12 cellular contexts compared by ENCODE assay signal in genomic region chr1:15344380-15344779, GRCh38.
"Had no signal": no experiment of that assay in that cellular context is flagged by ENCODE, and none has a peak within 500 bp of the region (broad histone marks: within the 10 kb centered on the region; RNA-seq: fewer than 3 reads in every experiment).

No MANE protein-coding gene starts in this region.

- H3K27ac ChIP-seq: cardiac muscle cell, colonic mucosa, hepatocyte, lower lobe of right lung had no signal

- H3K4me3 ChIP-seq: cardiac muscle cell, colonic mucosa, gastrocnemius medialis, hepatocyte, lower lobe of right lung, stomach had no signal

- ATAC-seq: activated T-cell treated with anti-CD3 and anti-CD28 coated beads, Interleukin-2, amount 50 U/mL, for 72 hours; gastrocnemius medialis; SK-N-SH treated with all-trans-retinoic acid at 6 μM for 48 hours had no signal

- H3K36me3 Mint-ChIP-seq: mesothelial cell of epicardium had no signal

- H2AFZ ChIP-seq: hepatocyte had no signal

- H3K4me2 ChIP-seq: hepatocyte had no signal

- H3K79me2 ChIP-seq: hepatocyte had no signal

- H3K4me3 Mint-ChIP-seq: mesothelial cell of epicardium had no signal

- H3K4me1 ChIP-seq: colonic mucosa, gastrocnemius medialis had no signal

- H3K9me3 Mint-ChIP-seq: activated T-cell treated with anti-CD3 and anti-CD28 coated beads, Interleukin-2, amount 50 U/mL, for 72 hours; mesothelial cell of epicardium had no signal

- H3K9me3 ChIP-seq: colonic mucosa, gastrocnemius medialis, lower lobe of right lung, stomach had no signal

- DNase-seq: activated CD4-positive, alpha-beta T cell treated with anti-CD3 and anti-CD28 coated beads, Interleukin-2, amount 50 U/mL, for 48 hours; activated T-cell treated with anti-CD3 and anti-CD28 coated beads, Interleukin-2, amount 50 U/mL, for 72 hours; colonic mucosa; effector CD4-positive, alpha-beta T cell; gastrocnemius medialis; stimulated activated CD4-positive, alpha-beta T cell treated with anti-CD3 and anti-CD28 coated beads, Interleukin-4, amount 100 ng/mL, for 24 hours had no signal

- H3K27ac Mint-ChIP-seq: activated T-cell treated with anti-CD3 and anti-CD28 coated beads, Interleukin-2, amount 50 U/mL, for 72 hours; mesothelial cell of epicardium had no signal

- H3K27me3 ChIP-seq: cardiac muscle cell, colonic mucosa, hepatocyte, stomach had no signal

- H3K36me3 ChIP-seq: cardiac muscle cell, colonic mucosa, gastrocnemius medialis, lower lobe of right lung, stomach had no signal
